ENCODE assay signal across 9 cellular contexts in genomic region chr6:43926644-43927524, GRCh38.
DNase-seq lines count a peak whose midpoint lies in the region; ATAC-seq and TF ChIP-seq lines count a peak whose summit lies in the region.
"Had no signal": no experiment of that assay in that cellular context is flagged by ENCODE, and none has a peak within 500 bp of the region (broad histone marks: within the 10 kb centered on the region; RNA-seq: fewer than 3 reads in every experiment).

No MANE protein-coding gene starts in this region.

- peak overlapping the region; percentile 32 for H3K4me3 Mint-ChIP-seq in progenitor cell of endocrine pancreas (ENCODE audit: low read depth)
- no peak overlapping the region for H3K4me3 Mint-ChIP-seq in activated CD8-positive, alpha-beta memory T cell treated with anti-CD3 and anti-CD28 coated beads, Interleukin-2, amount 10 ng/mL, durations not matched to agents 7 days and 5 days
- H3K4me3 Mint-ChIP-seq: dendritic cell treated with granulocyte-macrophage colony-stimulating factor and Interleukin-4, amounts not matched to agents 40 ng/mL and 50 ng/mL, for 4 days had no signal

- H3K4me1 Mint-ChIP-seq in progenitor cell of endocrine pancreas (ENCODE audit: low read depth): peaks cover 33% of the 10 kb centered on the region
- H3K4me1 Mint-ChIP-seq in activated CD8-positive, alpha-beta memory T cell treated with anti-CD3 and anti-CD28 coated beads, Interleukin-2, amount 10 ng/mL, durations not matched to agents 7 days and 5 days: peaks cover 15% of the 10 kb centered on the region

- no peaks in the 10 kb centered on the region for H3K9me3 ChIP-seq in HUES6 (ENCODE audit: control insufficient read depth, insufficient read depth, low read depth, low read length)

- no peak overlapping the region for H3K4me3 ChIP-seq in BJ (ENCODE audit: low read depth, low read length)
- no peak overlapping the region for H3K4me3 ChIP-seq in HUES6 (ENCODE audit: low read depth, low read length)
- H3K4me3 ChIP-seq in fibroblast of mammary gland (ENCODE audit: control insufficient read depth, low read depth, low read length): no peak overlapping the region

- no peak for ATAC-seq in HG02642 (IDR thresholded peaks at IDR 0.05; ENCODE audit: poor library complexity, unreplicated experiment)
- no peak for ATAC-seq in activated CD8-positive, alpha-beta memory T cell treated with anti-CD3 and anti-CD28 coated beads, Interleukin-2, amount 10 ng/mL, durations not matched to agents 7 days and 5 days

- H3K4me1 ChIP-seq in HUES6 (ENCODE audit: control insufficient read depth, insufficient read depth, low read length): peaks cover 18% of the 10 kb centered on the region

- H3K9me3 Mint-ChIP-seq in progenitor cell of endocrine pancreas (ENCODE audit: low read depth): no peaks in the 10 kb centered on the region
- H3K9me3 Mint-ChIP-seq in activated CD8-positive, alpha-beta memory T cell treated with anti-CD3 and anti-CD28 coated beads, Interleukin-2, amount 10 ng/mL, durations not matched to agents 7 days and 5 days (ENCODE audit: low read depth): no peaks in the 10 kb centered on the region
- H3K9me3 Mint-ChIP-seq: dendritic cell treated with granulocyte-macrophage colony-stimulating factor and Interleukin-4, amounts not matched to agents 40 ng/mL and 50 ng/mL, for 4 days had no signal

- H3K27me3 Mint-ChIP-seq in progenitor cell of endocrine pancreas: no peaks in the 10 kb centered on the region
- H3K27me3 Mint-ChIP-seq in activated CD8-positive, alpha-beta memory T cell treated with anti-CD3 and anti-CD28 coated beads, Interleukin-2, amount 10 ng/mL, durations not matched to agents 7 days and 5 days: no peaks in the 10 kb centered on the region

- peak overlapping the region; percentile 59 for H3K9ac ChIP-seq in HUES6 (ENCODE audit: low read length)

- no peaks in the 10 kb centered on the region for H3K27me3 ChIP-seq in BJ (ENCODE audit: control insufficient read depth, insufficient read depth, low read length)
- H3K27me3 ChIP-seq in HUES6 (ENCODE audit: control insufficient read depth, insufficient read depth, low read length): no peaks in the 10 kb centered on the region

- no peak for TF ChIP-seq CTCF in BJ (IDR thresholded peaks at IDR 0.05; ENCODE audit: insufficient read depth, low read depth, low read length)
- TF ChIP-seq CTCF in fibroblast of mammary gland (conservative IDR thresholded peaks at IDR 0.05; ENCODE audit: control insufficient read depth, insufficient read depth, low read depth, low read length): no peak
- TF ChIP-seq CTCF in progenitor cell of endocrine pancreas (IDR thresholded peaks at IDR 0.05; ENCODE audit: unreplicated experiment): peak; percentile 5

- no peaks in the 10 kb centered on the region for H3K36me3 Mint-ChIP-seq in progenitor cell of endocrine pancreas (ENCODE audit: insufficient read depth)
- no peaks in the 10 kb centered on the region for H3K36me3 Mint-ChIP-seq in activated CD8-positive, alpha-beta memory T cell treated with anti-CD3 and anti-CD28 coated beads, Interleukin-2, amount 10 ng/mL, durations not matched to agents 7 days and 5 days

- DNase-seq in BJ (ENCODE audit: low read depth): peak; percentile 82
- DNase-seq in fibroblast of mammary gland (ENCODE audit: low read depth): peak; percentile 71
- peak; percentile 55 for DNase-seq in progenitor cell of endocrine pancreas (ENCODE audit: low spot score, unreplicated experiment)
- no peak for DNase-seq in HCEC 1CT
- DNase-seq in activated CD8-positive, alpha-beta memory T cell treated with anti-CD3 and anti-CD28 coated beads, Interleukin-2, amount 10 ng/mL, durations not matched to agents 7 days and 5 days: no peak

- peak overlapping the region; percentile 100 for H3K27ac Mint-ChIP-seq in progenitor cell of endocrine pancreas
- no peak overlapping the region for H3K27ac Mint-ChIP-seq in activated CD8-positive, alpha-beta memory T cell treated with anti-CD3 and anti-CD28 coated beads, Interleukin-2, amount 10 ng/mL, durations not matched to agents 7 days and 5 days

- peak overlapping the region; percentile 66 for H3K27ac ChIP-seq in HUES6 (ENCODE audit: low read depth, low read length)

- POLR2A ChIA-PET in BJ (lab: Charles Lee): interaction anchor here (0.6 to 0.7 kb wide), 2 partner anchors 12 to 33 kb away, joined by 3 to 15 read pairs; no protein-coding TSS in a partner anchor

- CTCF ChIA-PET in BJ (lab: Yijun Ruan, JAX): interaction anchor here (1.3 to 3.3 kb wide), 7 partner anchors 10 to 158 kb away, joined by 3 to 12 read pairs (median 4); no protein-coding TSS in a partner anchor
- CTCF ChIA-PET in activated CD8-positive, alpha-beta memory T cell treated with anti-CD3 and anti-CD28 coated beads, Interleukin-2, amount 10 ng/mL, durations not matched to agents 7 days and 5 days (lab: Charles Lee): interaction anchor here (1.5 kb wide), 1 partner anchor 154 kb away, joined by 3 read pairs; no protein-coding TSS in a partner anchor

- no peaks in the 10 kb centered on the region for H3K36me3 ChIP-seq in BJ (ENCODE audit: control insufficient read depth, insufficient read depth, low read length)
- H3K36me3 ChIP-seq in HUES6 (ENCODE audit: control insufficient read depth, insufficient read depth, low read length): no peaks in the 10 kb centered on the region

TF ChIP-seq in PFSK-1, 5 proteins besides CTCF, POLR2A, EP300 and RAD21:
- TF ChIP-seq SIN3A (IDR thresholded peaks at IDR 0.05; ENCODE audit: borderline replicate concordance, insufficient read depth, low read length): no peak
- 0 out of 2 replicates have a peak, but pooled peaks have one; percentile 33 for TF ChIP-seq TAF1 (IDR thresholded peaks at IDR 0.05; ENCODE audit: borderline replicate concordance, insufficient read depth, low read length)
- TF ChIP-seq POLR2AphosphoS5 (IDR thresholded peaks at IDR 0.05; ENCODE audit: low read depth, low read length): no peak
- no peak for TF ChIP-seq FOXP2 (optimal IDR thresholded peaks at IDR 0.05; ENCODE audit: borderline replicate concordance, extremely low read depth, extremely low read length, insufficient read depth)
- no peak for TF ChIP-seq REST (IDR thresholded peaks at IDR 0.05; ENCODE audit: insufficient read depth in 1 of 2, low read depth in 2 of 2, low read length in 2 of 2)

Comparison
In these comparisons a context has a peak if more than half of its experiments do, and no peak if none do; other contexts are left out.
1. DNase-seq: peak in BJ (single experiment), fibroblast of mammary gland (single experiment) and progenitor cell of endocrine pancreas (single experiment); none in HCEC 1CT (single experiment) and activated CD8-positive, alpha-beta memory T cell treated with anti-CD3 and anti-CD28 coated beads, Interleukin-2, amount 10 ng/mL, durations not matched to agents 7 days and 5 days (single experiment).